In genomic region chr1:178275553-178275952, GRCh38 we compare ENCODE assay signal across 13 cellular contexts.
DNase-seq lines count a peak whose midpoint lies in the region; ATAC-seq, FAIRE-seq and TF ChIP-seq lines count a peak whose summit lies in the region.
"Had no signal": no experiment of that assay in that cellular context is flagged by ENCODE, and none has a peak within 500 bp of the region (broad histone marks: within the 10 kb centered on the region; RNA-seq: fewer than 3 reads in every experiment).

No MANE protein-coding gene starts in this region.

- H3K9me3 ChIP-seq in H9 (ENCODE audit: control insufficient read depth, low read depth, low read length) (no peaks in the 10 kb centered on the region), tibial artery (no peaks in the 10 kb centered on the region)
- H3K9me3 ChIP-seq in naive thymus-derived CD4-positive, alpha-beta T cell (ENCODE audit: control insufficient read depth in 2 of 3, low read length in 3 of 3): no peaks in the 10 kb centered on the region

- H2BK5ac ChIP-seq in H9 (ENCODE audit: insufficient read length, low read length): no peak overlapping the region

- no peak overlapping the region for H4K91ac ChIP-seq in H9 (ENCODE audit: insufficient read length, low read depth, low read length)

- peak overlapping the region; percentile 1 to 67 (median 36); a peak in 5 of 7 replicates for H3K27ac Mint-ChIP-seq in H9
- H3K27ac Mint-ChIP-seq in naive thymus-derived CD4-positive, alpha-beta T cell: no peak overlapping the region
- no peak overlapping the region for H3K27ac Mint-ChIP-seq in glutamatergic neuron (ENCODE audit: unreplicated experiment)
- H3K27ac Mint-ChIP-seq: natural killer cell had no signal

- H3K27me3 ChIP-seq in H9 (ENCODE audit: insufficient read depth, low read length) (no peaks in the 10 kb centered on the region), tibial artery (no peaks in the 10 kb centered on the region)
- H3K27me3 ChIP-seq in naive thymus-derived CD4-positive, alpha-beta T cell (ENCODE audit: control insufficient read depth in 2 of 2, insufficient read depth in 2 of 2, low read length in 2 of 2): no peaks in the 10 kb centered on the region
- H3K27me3 ChIP-seq: BLaER1 treated with 17β-estradiol and CSF1 and Interleukin-3, amounts not matched to agents 10 nM and 100 nM had no signal

- H2BK120ac ChIP-seq in H9 (ENCODE audit: low read depth, low read length, poor library complexity, severe bottlenecking): no peak overlapping the region

- ATAC-seq in naive thymus-derived CD4-positive, alpha-beta T cell: peak; percentile 60
- ATAC-seq in GM18498 (IDR thresholded peaks at IDR 0.05; ENCODE audit: unreplicated experiment) (no peak), HG02981 (IDR thresholded peaks at IDR 0.05; ENCODE audit: unreplicated experiment) (no peak)
- ATAC-seq: natural killer cell had no signal

- intact Hi-C loops in naive thymus-derived CD4-positive, alpha-beta T cell (cut with micrococcal nuclease): no loop called here
- intact Hi-C loops in tibial artery (cut with DNase I; ENCODE audit: low total_unique reads): no loop called here

- H3T11ph ChIP-seq in H9 (ENCODE audit: low read length): no peak overlapping the region

- peak; percentile 67 for FAIRE-seq in RCC 7860 (lab: Jason Lieb, UNC)

- H3K9me3 Mint-ChIP-seq in H9 (peaks cover 0 to 6% of the 10 kb centered on the region in 2 experiments; a peak in 1 of 5 replicates), glutamatergic neuron (ENCODE audit: unreplicated experiment) (peaks cover 2% of the 10 kb centered on the region)
- H3K9me3 Mint-ChIP-seq in naive thymus-derived CD4-positive, alpha-beta T cell: peaks cover 0 to 2% (median 0%) of the 10 kb centered on the region in 11 donors
- H3K9me3 Mint-ChIP-seq: natural killer cell had no signal

- H3K36me3 Mint-ChIP-seq in H9 (ENCODE audit: insufficient read depth in 1 of 3, low read depth in 3 of 3) (peaks cover 6 to 12% (median 10%) of the 10 kb centered on the region in 3 experiments; a peak in 5 of 7 replicates), glutamatergic neuron (ENCODE audit: unreplicated experiment) (no peaks in the 10 kb centered on the region)
- H3K36me3 Mint-ChIP-seq in naive thymus-derived CD4-positive, alpha-beta T cell: no peaks in the 10 kb centered on the region
- H3K36me3 Mint-ChIP-seq: natural killer cell had no signal

- no peak overlapping the region for H3K23ac ChIP-seq in H9 (ENCODE audit: insufficient read length, low read depth, low read length)

- WGBS in H9 (ENCODE audit: extremely low coverage, insufficient read length, low lambda C conversion rate): no CpG with 5 or more reads among the region's 2 CpGs

- no peak overlapping the region for H3K27ac ChIP-seq in H9 (ENCODE audit: insufficient read length, low read depth, low read length)
- peak overlapping the region; percentile 60 for H3K27ac ChIP-seq in epithelial cell of prostate
- no peak overlapping the region for H3K27ac ChIP-seq in naive thymus-derived CD4-positive, alpha-beta T cell (ENCODE audit: low read depth, low read length)
- no peak overlapping the region for H3K27ac ChIP-seq in tibial artery

- no peak overlapping the region for H2BK12ac ChIP-seq in H9 (ENCODE audit: insufficient read length, low read depth, low read length)

- no peak overlapping the region for H3K14ac ChIP-seq in H9 (ENCODE audit: insufficient read depth, low read length)

- H3K79me1 ChIP-seq in H9 (ENCODE audit: insufficient read depth, low read depth, low read length, poor library complexity, severe bottlenecking): no peaks in the 10 kb centered on the region

- H3K23me2 ChIP-seq in H9 (ENCODE audit: insufficient read length, low read depth, low read length, poor library complexity, severe bottlenecking): no peaks in the 10 kb centered on the region

- no peaks in the 10 kb centered on the region; the same call in 1 of the 2 replicates for H3K79me2 ChIP-seq in H9 (ENCODE audit: insufficient read depth, low read length)

- H3K4me1 Mint-ChIP-seq in H9: peaks cover 52 to 65% of the 10 kb centered on the region in 2 experiments
- no peaks in the 10 kb centered on the region for H3K4me1 Mint-ChIP-seq in naive thymus-derived CD4-positive, alpha-beta T cell
- H3K4me1 Mint-ChIP-seq in glutamatergic neuron (ENCODE audit: low read depth, unreplicated experiment): no peaks in the 10 kb centered on the region
- H3K4me1 Mint-ChIP-seq: natural killer cell had no signal

- H3K9ac ChIP-seq in H9 (ENCODE audit: extremely low read depth, insufficient read length, low read length): no peak overlapping the region
- H3K9ac ChIP-seq: BLaER1 treated with 17β-estradiol and CSF1 and Interleukin-3, amounts not matched to agents 10 nM and 100 nM had no signal

- no peak overlapping the region for H3K4ac ChIP-seq in H9 (ENCODE audit: low read depth, low read length)

- H3K4me1 ChIP-seq in H9 (ENCODE audit: insufficient read depth, low read length) (peaks cover 7% of the 10 kb centered on the region; the same call in 1 of the 2 replicates), tibial artery (peaks cover 0 to 79% (median 10%) of the 10 kb centered on the region in 4 donors)
- no peaks in the 10 kb centered on the region for H3K4me1 ChIP-seq in naive thymus-derived CD4-positive, alpha-beta T cell (ENCODE audit: control insufficient read depth in 2 of 2, insufficient read depth in 2 of 2, low read length in 2 of 2)

- no peaks in the 10 kb centered on the region for H3K36me3 ChIP-seq in naive thymus-derived CD4-positive, alpha-beta T cell (ENCODE audit: control insufficient read depth in 2 of 3, insufficient read depth in 3 of 3, low read length in 3 of 3)
- H3K36me3 ChIP-seq in tibial artery: no peaks in the 10 kb centered on the region
- H3K36me3 ChIP-seq: BLaER1 treated with 17β-estradiol and CSF1 and Interleukin-3, amounts not matched to agents 10 nM and 100 nM had no signal

- H3K4me3 Mint-ChIP-seq in H9: no peak overlapping the region
- H3K4me3 Mint-ChIP-seq in naive thymus-derived CD4-positive, alpha-beta T cell: no peak overlapping the region
- H3K4me3 Mint-ChIP-seq in glutamatergic neuron (ENCODE audit: unreplicated experiment): no peak overlapping the region
- H3K4me3 Mint-ChIP-seq: natural killer cell had no signal

- no peak overlapping the region for H4K5ac ChIP-seq in H9 (ENCODE audit: insufficient read length, low read depth, low read length)

- H3K18ac ChIP-seq in H9 (ENCODE audit: insufficient read length, low read depth, low read length): no peak overlapping the region

- POLR2A ChIA-PET in naive thymus-derived CD4-positive, alpha-beta T cell (lab: Charles Lee): no interaction called here

- H4K20me1 ChIP-seq in H9 (ENCODE audit: control insufficient read depth, insufficient read depth, insufficient read length): no peaks in the 10 kb centered on the region
- H4K20me1 ChIP-seq: BLaER1 treated with 17β-estradiol and CSF1 and Interleukin-3, amounts not matched to agents 10 nM and 100 nM had no signal

- H3K4me3 ChIP-seq in naive thymus-derived CD4-positive, alpha-beta T cell (ENCODE audit: low read length): no peak overlapping the region
- H3K4me3 ChIP-seq in tibial artery: no peak overlapping the region
- H3K4me3 ChIP-seq: BLaER1 treated with 17β-estradiol and CSF1 and Interleukin-3, amounts not matched to agents 10 nM and 100 nM had no signal

- TF ChIP-seq CTCF in H9 (conservative IDR thresholded peaks at IDR 0.05): no peak
- TF ChIP-seq CTCF in tibial artery (IDR thresholded peaks at IDR 0.05): no peak
- TF ChIP-seq CTCF in glutamatergic neuron (IDR thresholded peaks at IDR 0.05; ENCODE audit: partially characterized antibody, unreplicated experiment): no peak

- H3K27me3 Mint-ChIP-seq in H9 (ENCODE audit: low read depth) (no peaks in the 10 kb centered on the region), glutamatergic neuron (ENCODE audit: unreplicated experiment) (no peaks in the 10 kb centered on the region)
- H3K27me3 Mint-ChIP-seq in naive thymus-derived CD4-positive, alpha-beta T cell: peaks cover 0 to 11% (median 0%) of the 10 kb centered on the region in 5 donors

- no peak overlapping the region for H2AFZ ChIP-seq in H9 (ENCODE audit: low read length)

- DNase-seq in H9 (no peak), RCC 7860 (ENCODE audit: low spot score) (peak; percentile 37), epithelial cell of prostate (ENCODE audit: low read depth, low spot score) (no peak), tibial artery (no peak), glutamatergic neuron (no peak)
- no peak for DNase-seq in naive thymus-derived CD4-positive, alpha-beta T cell
- DNase-seq: DMS79, natural killer cell, NCI-H2107, SHP77 had no signal

- H3K56ac ChIP-seq in H9 (ENCODE audit: insufficient read length, low read depth, low read length): no peak overlapping the region

- H2BK15ac ChIP-seq in H9 (ENCODE audit: low read depth, low read length): no peak overlapping the region

- H2BK20ac ChIP-seq in H9 (ENCODE audit: low read depth, low read length, poor library complexity, severe bottlenecking): no peak overlapping the region

- H3K4me2 ChIP-seq in H9 (ENCODE audit: insufficient read depth, insufficient read length, low read length): no peak overlapping the region

- H2AK5ac ChIP-seq in H9 (ENCODE audit: insufficient read length, low read length): no peak overlapping the region

- H4K8ac ChIP-seq in H9 (replicated peaks; ENCODE audit: insufficient read length, low read depth, low read length): no peak overlapping the region

- CTCF ChIA-PET in naive thymus-derived CD4-positive, alpha-beta T cell (lab: Charles Lee): no interaction called here

Comparison
In these comparisons a context has a peak if more than half of its experiments do, and no peak if none do; other contexts are left out.
1. H3K27ac Mint-ChIP-seq: peak in H9 (3 of 3); none in naive thymus-derived CD4-positive, alpha-beta T cell (0 of 9) and glutamatergic neuron (single experiment).